Comparison of ENCODE assay signal across 37 cellular contexts in genomic region chr4:122958505-122958904, GRCh38.
"Had no signal": no experiment of that assay in that cellular context is flagged by ENCODE, and none has a peak within 500 bp of the region (broad histone marks: within the 10 kb centered on the region; RNA-seq: fewer than 3 reads in every experiment).

No MANE protein-coding gene starts in this region.

- H3K4me3 ChIP-seq: adrenal gland, body of pancreas, esophagus muscularis mucosa, gastrocnemius medialis, heart left ventricle had no signal

- H3K4me1 ChIP-seq: body of pancreas, foreskin keratinocyte, gastrocnemius medialis had no signal

- H3K4me3 Mint-ChIP-seq: activated CD4-positive, alpha-beta memory T cell treated with anti-CD3 and anti-CD28 coated beads for 36 hours; activated CD4-positive, alpha-beta T cell treated with anti-CD3 and anti-CD28 coated beads for 36 hours; activated CD4-positive, alpha-beta T cell treated with anti-CD3 and anti-CD28 coated beads, Interleukin-2, amount 10 ng/mL, durations not matched to agents 24 days and 14 days; activated CD8-positive, alpha-beta memory T cell treated with anti-CD3 and anti-CD28 coated beads, Interleukin-2, amount 10 ng/mL, durations not matched to agents 7 days and 5 days; activated CD8-positive, alpha-beta T cell treated with anti-CD3 and anti-CD28 coated beads, Interleukin-2, amount 10 ng/mL, durations not matched to agents 7 days and 5 days; activated naive CD4-positive, alpha-beta T cell treated with anti-CD3 and anti-CD28 coated beads for 36 hours; activated naive CD4-positive, alpha-beta T cell treated with anti-CD3 and anti-CD28 coated beads, Interleukin-2, amount 50 U/mL, for 24 hours; activated naive CD8-positive, alpha-beta T cell treated with anti-CD3 and anti-CD28 coated beads for 36 hours; activated naive CD8-positive, alpha-beta T cell treated with anti-CD3 and anti-CD28 coated beads, Interleukin-2, amount 50 U/mL, for 24 hours; activated T-helper 1 cell treated with anti-CD3 and anti-CD28 coated beads, Interleukin-12 subunit alpha, Interleukin-12 subunit beta, Interleukin-2, Interleukin-4 antibody, amounts not matched to agents 30 ng/mL and 10 ng/mL and 1 ng/mL, durations not matched to agents 14 hours and 24 hours and 36 hours; effector memory CD8-positive, alpha-beta T cell; T-helper 17 cell; T-helper 2 cell treated with Interferon-gamma antibody and Interleukin-4, amounts not matched to agents 5 μg/mL and 100 μg/mL, for 36 hours had no signal

- H3K27ac Mint-ChIP-seq: activated CD4-positive, alpha-beta memory T cell treated with anti-CD3 and anti-CD28 coated beads for 36 hours; activated CD4-positive, alpha-beta T cell treated with anti-CD3 and anti-CD28 coated beads for 36 hours; activated CD4-positive, alpha-beta T cell treated with anti-CD3 and anti-CD28 coated beads, Interleukin-2, amount 10 ng/mL, durations not matched to agents 24 days and 14 days; activated CD8-positive, alpha-beta memory T cell treated with anti-CD3 and anti-CD28 coated beads, Interleukin-2, amount 10 ng/mL, durations not matched to agents 7 days and 5 days; activated CD8-positive, alpha-beta T cell treated with anti-CD3 and anti-CD28 coated beads, Interleukin-2, amount 10 ng/mL, durations not matched to agents 7 days and 5 days; activated naive CD4-positive, alpha-beta T cell treated with anti-CD3 and anti-CD28 coated beads for 36 hours; activated naive CD4-positive, alpha-beta T cell treated with anti-CD3 and anti-CD28 coated beads, Interleukin-2, amount 50 U/mL, for 24 hours; activated naive CD8-positive, alpha-beta T cell treated with anti-CD3 and anti-CD28 coated beads for 36 hours; activated naive CD8-positive, alpha-beta T cell treated with anti-CD3 and anti-CD28 coated beads, Interleukin-2, amount 50 U/mL, for 24 hours; activated T-helper 1 cell treated with anti-CD3 and anti-CD28 coated beads, Interleukin-12 subunit alpha, Interleukin-12 subunit beta, Interleukin-2, Interleukin-4 antibody, amounts not matched to agents 30 ng/mL and 10 ng/mL and 1 ng/mL, durations not matched to agents 14 hours and 24 hours and 36 hours; activated T-helper 2 cell treated with anti-CD3 and anti-CD28 coated beads, Interferon-gamma antibody, Interleukin-2, Interleukin-4, amounts not matched to agents 10 μg/mL and 5 μg/mL and 100 μg/mL, durations not matched to agents 14 hours and 24 hours and 36 hours; effector memory CD8-positive, alpha-beta T cell; T-helper 17 cell; T-helper 2 cell treated with Interferon-gamma antibody and Interleukin-4, amounts not matched to agents 5 μg/mL and 100 μg/mL, for 36 hours had no signal

- H3K27me3 ChIP-seq: adrenal gland, body of pancreas, esophagus muscularis mucosa, foreskin keratinocyte, gastrocnemius medialis, heart left ventricle had no signal

- FAIRE-seq: colon had no signal

- DNase-seq: activated CD4-positive, alpha-beta memory T cell treated with anti-CD3 and anti-CD28 coated beads for 36 hours; activated CD4-positive, alpha-beta T cell treated with anti-CD3 and anti-CD28 coated beads for 36 hours; activated CD4-positive, alpha-beta T cell treated with anti-CD3 and anti-CD28 coated beads, Interleukin-2, amount 10 ng/mL, durations not matched to agents 24 days and 14 days; activated CD4-positive, CD25-positive, alpha-beta regulatory T cell; activated CD4-positive, CD25-positive, alpha-beta regulatory T cell treated with anti-CD3 and anti-CD28 coated beads, Interleukin-2, amount 50 U/mL, for 72 hours; activated CD8-positive, alpha-beta memory T cell treated with anti-CD3 and anti-CD28 coated beads, Interleukin-2, amount 10 ng/mL, durations not matched to agents 7 days and 5 days; activated CD8-positive, alpha-beta memory T cell treated with anti-CD3 and anti-CD28 coated beads, Interleukin-2, amount 50 U/mL, for 4 hours; activated CD8-positive, alpha-beta T cell treated with anti-CD3 and anti-CD28 coated beads, Interleukin-2, amount 10 ng/mL, durations not matched to agents 7 days and 5 days; activated effector memory CD4-positive, alpha-beta T cell treated with anti-CD3 and anti-CD28 coated beads, Interleukin-2, amount 50 U/mL, for 16 hours; activated naive CD4-positive, alpha-beta T cell treated with anti-CD3 and anti-CD28 coated beads for 36 hours; activated naive CD8-positive, alpha-beta T cell treated with anti-CD3 and anti-CD28 coated beads for 36 hours; activated naive CD8-positive, alpha-beta T cell treated with anti-CD3 and anti-CD28 coated beads, Interleukin-2, amount 50 U/mL, for 24 hours; activated T-cell treated with anti-CD3 and anti-CD28 coated beads, Interleukin-2, amount 50 U/mL, for 1 hour; activated T-cell treated with anti-CD3 and anti-CD28 coated beads, Interleukin-2, amount 50 U/mL, for 48 hours; adrenal gland; amygdala; aorta; body of pancreas; caudate nucleus; cortex of kidney; dermis blood vessel endothelial cell; effector CD4-positive, alpha-beta T cell; effector memory CD8-positive, alpha-beta T cell; erythroblast; foreskin keratinocyte; gastrocnemius medialis; glutamatergic neuron; heart left ventricle; T-helper 17 cell; T1000; WERI-Rb-1 had no signal

- H3K27me3 Mint-ChIP-seq: activated CD4-positive, alpha-beta memory T cell treated with anti-CD3 and anti-CD28 coated beads for 36 hours; activated CD4-positive, alpha-beta T cell treated with anti-CD3 and anti-CD28 coated beads for 36 hours; activated CD4-positive, alpha-beta T cell treated with anti-CD3 and anti-CD28 coated beads, Interleukin-2, amount 10 ng/mL, durations not matched to agents 24 days and 14 days; activated CD8-positive, alpha-beta memory T cell treated with anti-CD3 and anti-CD28 coated beads, Interleukin-2, amount 10 ng/mL, durations not matched to agents 7 days and 5 days; activated naive CD4-positive, alpha-beta T cell treated with anti-CD3 and anti-CD28 coated beads, Interleukin-2, amount 50 U/mL, for 24 hours; activated naive CD8-positive, alpha-beta T cell treated with anti-CD3 and anti-CD28 coated beads for 36 hours; activated naive CD8-positive, alpha-beta T cell treated with anti-CD3 and anti-CD28 coated beads, Interleukin-2, amount 50 U/mL, for 24 hours; effector memory CD8-positive, alpha-beta T cell; T-helper 17 cell had no signal

- H3K36me3 ChIP-seq: adrenal gland, gastrocnemius medialis had no signal

- H3K9me3 Mint-ChIP-seq: activated CD4-positive, alpha-beta memory T cell treated with anti-CD3 and anti-CD28 coated beads for 36 hours; activated naive CD4-positive, alpha-beta T cell treated with anti-CD3 and anti-CD28 coated beads for 36 hours; activated naive CD4-positive, alpha-beta T cell treated with anti-CD3 and anti-CD28 coated beads, Interleukin-2, amount 50 U/mL, for 24 hours; activated naive CD8-positive, alpha-beta T cell treated with anti-CD3 and anti-CD28 coated beads for 36 hours; activated naive CD8-positive, alpha-beta T cell treated with anti-CD3 and anti-CD28 coated beads, Interleukin-2, amount 50 U/mL, for 24 hours; activated T-helper 1 cell treated with anti-CD3 and anti-CD28 coated beads, Interleukin-12 subunit alpha, Interleukin-12 subunit beta, Interleukin-2, Interleukin-4 antibody, amounts not matched to agents 30 ng/mL and 10 ng/mL and 1 ng/mL, durations not matched to agents 14 hours and 24 hours and 36 hours; activated T-helper 2 cell treated with anti-CD3 and anti-CD28 coated beads, Interferon-gamma antibody, Interleukin-2, Interleukin-4, amounts not matched to agents 10 μg/mL and 5 μg/mL and 100 μg/mL, durations not matched to agents 14 hours and 24 hours and 36 hours; effector memory CD8-positive, alpha-beta T cell; T-helper 2 cell treated with Interferon-gamma antibody and Interleukin-4, amounts not matched to agents 5 μg/mL and 100 μg/mL, for 36 hours had no signal

- H3K27ac ChIP-seq: adrenal gland, body of pancreas, foreskin keratinocyte, gastrocnemius medialis, heart left ventricle, WERI-Rb-1 had no signal

- H3K4me1 Mint-ChIP-seq: activated naive CD8-positive, alpha-beta T cell treated with anti-CD3 and anti-CD28 coated beads for 36 hours; T-helper 17 cell had no signal

- ATAC-seq: activated CD4-positive, alpha-beta T cell treated with anti-CD3 and anti-CD28 coated beads for 36 hours; activated CD8-positive, alpha-beta memory T cell treated with anti-CD3 and anti-CD28 coated beads, Interleukin-2, amount 10 ng/mL, durations not matched to agents 7 days and 5 days; activated CD8-positive, alpha-beta T cell treated with anti-CD3 and anti-CD28 coated beads, Interleukin-2, amount 10 ng/mL, durations not matched to agents 7 days and 5 days; activated naive CD8-positive, alpha-beta T cell treated with anti-CD3 and anti-CD28 coated beads, Interleukin-2, amount 50 U/mL, for 24 hours; body of pancreas; effector memory CD8-positive, alpha-beta T cell; foreskin keratinocyte; gastrocnemius medialis; heart left ventricle; T-helper 17 cell had no signal
